ENCODE assay signal across 12 cellular contexts in genomic region chr5:172867761-172868435, GRCh38. TPM values are rescaled to one million over a fixed set of nuclear protein-coding genes. Genes with fewer than 3 reads are reported as not detected.
DNase-seq lines count a peak whose midpoint lies in the region; FAIRE-seq and TF ChIP-seq lines count a peak whose summit lies in the region.
"Had no signal": no experiment of that assay in that cellular context is flagged by ENCODE, and none has a peak within 500 bp of the region (broad histone marks: within the 10 kb centered on the region; RNA-seq: fewer than 3 reads in every experiment).

No MANE protein-coding gene starts in this region.

- no peak for TF ChIP-seq EP300 in suprapubic skin (IDR thresholded peaks at IDR 0.05)

- no peak overlapping the region for H3K9ac ChIP-seq in colonic mucosa (ENCODE audit: low read depth in 2 of 2, low read length in 2 of 2)

- TF ChIP-seq POLR2A in suprapubic skin (IDR thresholded peaks at IDR 0.05) (no peak), lower leg skin (IDR thresholded peaks at IDR 0.05) (no peak)

- CTCF ChIA-PET in PC-9 (lab: Charles Lee) = no interaction called here

- H3K4me2 ChIP-seq in PC-9 = peak overlapping the region; percentile 59

- TF ChIP-seq CTCF in PC-9 (conservative IDR thresholded peaks at IDR 0.05) (no peak), colonic mucosa (IDR thresholded peaks at IDR 0.05) (no peak), suprapubic skin (IDR thresholded peaks at IDR 0.05) (no peak), lower leg skin (IDR thresholded peaks at IDR 0.05) (no peak)

- no peaks in the 10 kb centered on the region for H3K9me3 ChIP-seq in PC-9 (ENCODE audit: insufficient read depth, low read depth)
- H3K9me3 ChIP-seq in colonic mucosa = no peaks in the 10 kb centered on the region
- H3K9me3 ChIP-seq in mesodermal cell (ENCODE audit: control insufficient read depth, low read length) = no peaks in the 10 kb centered on the region
- no peaks in the 10 kb centered on the region for H3K9me3 ChIP-seq in suprapubic skin

- no peak overlapping the region for H2AFZ ChIP-seq in PC-9

- H3K36me3 ChIP-seq in PC-9 (ENCODE audit: low read depth) = 0 out of 2 replicates have a peak, but pooled peaks cover 3% of the 10 kb centered on the region
- H3K36me3 ChIP-seq in colonic mucosa = no peaks in the 10 kb centered on the region
- H3K36me3 ChIP-seq in mesodermal cell (ENCODE audit: control insufficient read depth, insufficient read depth, low read length) = peaks cover 12% of the 10 kb centered on the region
- no peaks in the 10 kb centered on the region for H3K36me3 ChIP-seq in suprapubic skin

- H3K4me1 ChIP-seq in PC-9 (replicated peaks; ENCODE audit: insufficient read depth) (peaks cover 45% of the 10 kb centered on the region), colonic mucosa (peaks cover 4% of the 10 kb centered on the region), mesodermal cell (ENCODE audit: control insufficient read depth, insufficient read depth, low read length, poor library complexity, severe bottlenecking) (peaks cover 61% of the 10 kb centered on the region), suprapubic skin (peaks cover 72% of the 10 kb centered on the region)

- peaks cover 32% of the 10 kb centered on the region for H3F3A ChIP-seq in PC-9 (ENCODE audit: insufficient read depth, low read depth)

- no peak for FAIRE-seq in urothelium cell line (lab: Jason Lieb, UNC)

- H3K27me3 ChIP-seq in PC-9 (ENCODE audit: insufficient read depth, low read depth) (no peaks in the 10 kb centered on the region), colonic mucosa (no peaks in the 10 kb centered on the region), suprapubic skin (no peaks in the 10 kb centered on the region)

- 48% methylated on average over 11 of the region's 11 CpGs for WGBS in mesodermal cell (ENCODE audit: insufficient coverage in 2 of 2), 2 experiments
- WGBS in suprapubic skin = 74% methylated on average over 11 of the region's 11 CpGs
- WGBS in lower leg skin, 2 donors = 72 to 73% methylated on average over 11 of the region's 11 CpGs

- POLR2A ChIA-PET in PC-9 (lab: Charles Lee; ENCODE audit: unreplicated experiment) = no interaction called here

- BruUV-seq in PC-9 (replicated peaks; lab: Mats Ljungman, UMichigan) = no TSS peak

- intact Hi-C loops in PC-9 (cut with micrococcal nuclease; ENCODE audit: unreplicated experiment) = loop anchor here (2.0 kb wide), 2 partner anchors 37 to 151 kb away; no protein-coding TSS in a partner anchor
- intact Hi-C loops in colonic mucosa (cut with DNase I) = no loop called here
- intact Hi-C loops in lower leg skin (cut with DNase I; ENCODE audit: low total_unique reads) = no loop called here

- H3K27ac ChIP-seq in PC-9 (peak overlapping the region; percentile 84), colonic mucosa (peak overlapping the region; percentile 59), mesodermal cell (ENCODE audit: low read depth, low read length, severe bottlenecking) (peak overlapping the region; percentile 72), suprapubic skin (peak overlapping the region; percentile 90)

- DNase-seq in PC-9 (no peak), colonic mucosa (no peak), suprapubic skin (ENCODE audit: low spot score in 2 of 2) (no peak), amniotic stem cell (lab: John Stamatoyannopoulos, UW) (no peak), lower leg skin (ENCODE audit: low spot score in 2 of 2) (no peak), urothelium cell line (ENCODE audit: low spot score) (no peak)
- no peak for DNase-seq in activated CD4-positive, alpha-beta T cell treated with anti-CD3 and anti-CD28 coated beads for 1 hour
- DNase-seq: CD8-positive, alpha-beta memory T cell; NCI-H1417 treated with DMSO at 0.1 percent for 48 hours; NCI-H526 treated with DMSO at 0.1 percent for 48 hours had no signal

- H3K79me2 ChIP-seq in PC-9 (ENCODE audit: low read depth) = peaks cover 21% of the 10 kb centered on the region

- H3K4me3 ChIP-seq in PC-9 (no peak overlapping the region), colonic mucosa (no peak overlapping the region), mesodermal cell (ENCODE audit: extremely low read depth, insufficient read depth, low read length, poor library complexity, severe bottlenecking) (no peak overlapping the region), suprapubic skin (no peak overlapping the region), lower leg skin (ENCODE audit: low read depth, poor library complexity, severe bottlenecking) (no peak overlapping the region)
- H3K4me3 ChIP-seq: skin epidermis had no signal

- no peaks in the 10 kb centered on the region for H4K20me1 ChIP-seq in PC-9 (ENCODE audit: insufficient read depth)

- no peaks in the 10 kb centered on the region for H3K9me2 ChIP-seq in PC-9 (ENCODE audit: insufficient read depth)

RNA-seq across cellular contexts. Expression of gene ERGIC1, which starts 33.8 kb away (rescaled TPM):
- total RNA-seq in PC-9 (2021) (106 and 159 TPM in 2 replicates), colonic mucosa (100 to 1,000 TPM; 173 to 191 TPM), suprapubic skin (100 to 1,000 TPM in 1 of 4 donors, 10 to 100 TPM in 3; 81.2 to 106 (median 91.8) TPM), lower leg skin (100 to 1,000 TPM in 1 of 4 donors, 10 to 100 TPM in 3; 62.9 to 114 (median 82.6) TPM)
- 116 TPM for polyA plus RNA-seq in mesodermal cell (2013, experiment 1 of 2)
- polyA plus RNA-seq in mesodermal cell (2013, experiment 2 of 2) = 100 TPM
